ENCODE assay signal across 1 cellular context in the genomic region with DNA sequence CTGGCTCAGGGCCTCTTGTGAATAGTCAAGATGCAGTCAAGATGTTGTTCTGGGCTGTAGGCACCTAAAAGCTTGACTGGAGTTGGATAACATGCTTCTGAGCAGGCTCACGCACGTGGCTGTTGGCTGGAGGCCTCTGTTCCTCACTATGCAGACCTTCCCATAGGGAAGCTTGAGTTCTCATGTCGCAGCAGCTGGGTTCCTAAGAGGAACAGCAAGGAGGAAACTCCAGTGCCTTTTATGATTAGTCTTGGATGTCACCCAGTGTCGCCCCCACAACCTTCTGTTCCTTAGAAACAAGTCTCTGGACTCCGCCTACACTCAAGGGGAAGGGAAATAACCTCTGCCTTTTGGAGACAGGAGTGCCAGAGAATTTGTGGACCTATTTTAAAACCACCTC.
TF ChIP-seq lines count a peak whose summit lies in the region.

No MANE protein-coding gene starts in this region.

TF ChIP-seq in HCT116, 20 proteins besides CTCF, POLR2A, EP300 and RAD21 (continued from another document):
- no peak for TF ChIP-seq ATF3 (IDR thresholded peaks at IDR 0.05)
- no peak for TF ChIP-seq FOSL1 (IDR thresholded peaks at IDR 0.05; ENCODE audit: low read depth)
- no peak for TF ChIP-seq ZNF274 (IDR thresholded peaks at IDR 0.05; ENCODE audit: low read depth, low read length)
- TF ChIP-seq JUND (IDR thresholded peaks at IDR 0.05): no peak
- TF ChIP-seq ELF1 (IDR thresholded peaks at IDR 0.05; ENCODE audit: borderline replicate concordance, low read depth): no peak
- TF ChIP-seq ZBTB33 (IDR thresholded peaks at IDR 0.05; ENCODE audit: extremely low read depth, insufficient replicate concordance, low read length): no peak
